In genomic region chr5:158669275-158669674, GRCh38 we compare ENCODE assay signal across 35 cellular contexts.
"Had no signal": no experiment of that assay in that cellular context is flagged by ENCODE, and none has a peak within 500 bp of the region (broad histone marks: within the 10 kb centered on the region; RNA-seq: fewer than 3 reads in every experiment).

No MANE protein-coding gene starts in this region.

- H3K36me3 Mint-ChIP-seq: activated CD4-positive, alpha-beta memory T cell treated with anti-CD3 and anti-CD28 coated beads for 36 hours; activated CD8-positive, alpha-beta memory T cell treated with anti-CD3 and anti-CD28 coated beads, Interleukin-2, amount 10 ng/mL, durations not matched to agents 7 days and 5 days; activated naive CD4-positive, alpha-beta T cell treated with anti-CD3 and anti-CD28 coated beads, Interleukin-2, amount 50 U/mL, for 24 hours; activated naive CD8-positive, alpha-beta T cell treated with anti-CD3 and anti-CD28 coated beads for 36 hours; brain had no signal

- H3K27me3 Mint-ChIP-seq: activated CD4-positive, alpha-beta T cell treated with anti-CD3 and anti-CD28 coated beads for 36 hours; activated naive CD8-positive, alpha-beta T cell treated with anti-CD3 and anti-CD28 coated beads for 36 hours; activated naive CD8-positive, alpha-beta T cell treated with anti-CD3 and anti-CD28 coated beads, Interleukin-2, amount 50 U/mL, for 24 hours had no signal

- H3K27ac Mint-ChIP-seq: activated CD4-positive, alpha-beta memory T cell treated with anti-CD3 and anti-CD28 coated beads for 36 hours; activated CD4-positive, alpha-beta T cell treated with anti-CD3 and anti-CD28 coated beads for 36 hours; activated CD4-positive, alpha-beta T cell treated with anti-CD3 and anti-CD28 coated beads, Interleukin-2, amount 10 ng/mL, durations not matched to agents 24 days and 14 days; activated CD8-positive, alpha-beta memory T cell treated with anti-CD3 and anti-CD28 coated beads, Interleukin-2, amount 10 ng/mL, durations not matched to agents 7 days and 5 days; activated CD8-positive, alpha-beta T cell treated with anti-CD3 and anti-CD28 coated beads, Interleukin-2, amount 10 ng/mL, durations not matched to agents 7 days and 5 days; activated naive CD4-positive, alpha-beta T cell treated with anti-CD3 and anti-CD28 coated beads for 36 hours; activated naive CD4-positive, alpha-beta T cell treated with anti-CD3 and anti-CD28 coated beads, Interleukin-2, amount 50 U/mL, for 24 hours; activated naive CD8-positive, alpha-beta T cell treated with anti-CD3 and anti-CD28 coated beads for 36 hours; activated naive CD8-positive, alpha-beta T cell treated with anti-CD3 and anti-CD28 coated beads, Interleukin-2, amount 50 U/mL, for 24 hours; activated T-helper 1 cell treated with anti-CD3 and anti-CD28 coated beads, Interleukin-12 subunit alpha, Interleukin-12 subunit beta, Interleukin-2, Interleukin-4 antibody, amounts not matched to agents 30 ng/mL and 10 ng/mL and 1 ng/mL, durations not matched to agents 14 hours and 24 hours and 36 hours; activated T-helper 2 cell treated with anti-CD3 and anti-CD28 coated beads, Interferon-gamma antibody, Interleukin-2, Interleukin-4, amounts not matched to agents 10 μg/mL and 5 μg/mL and 100 μg/mL, durations not matched to agents 14 hours and 24 hours and 36 hours; brain; endodermal cell had no signal

- H3K9me3 Mint-ChIP-seq: activated T-helper 2 cell treated with anti-CD3 and anti-CD28 coated beads, Interferon-gamma antibody, Interleukin-2, Interleukin-4, amounts not matched to agents 10 μg/mL and 5 μg/mL and 100 μg/mL, durations not matched to agents 14 hours and 24 hours and 36 hours had no signal

- H3K9me3 ChIP-seq: adrenal gland, colonic mucosa had no signal

- H3K27me3 ChIP-seq: adrenal gland, breast epithelium, cardiac muscle cell, colonic mucosa had no signal

- H3K4me3 ChIP-seq: adrenal gland, breast epithelium, cardiac muscle cell, colonic mucosa, dorsolateral prefrontal cortex had no signal

- H3K36me3 ChIP-seq: adrenal gland, breast epithelium, cardiac muscle cell, colonic mucosa, WERI-Rb-1 had no signal

- H3K4me1 ChIP-seq: adrenal gland, breast epithelium, colonic mucosa had no signal

- H3K4me1 Mint-ChIP-seq: activated CD4-positive, alpha-beta T cell treated with anti-CD3 and anti-CD28 coated beads for 36 hours; activated CD4-positive, alpha-beta T cell treated with anti-CD3 and anti-CD28 coated beads, Interleukin-2, amount 10 ng/mL, durations not matched to agents 24 days and 14 days; activated CD8-positive, alpha-beta memory T cell treated with anti-CD3 and anti-CD28 coated beads, Interleukin-2, amount 10 ng/mL, durations not matched to agents 7 days and 5 days; activated naive CD4-positive, alpha-beta T cell treated with anti-CD3 and anti-CD28 coated beads, Interleukin-2, amount 50 U/mL, for 24 hours; activated naive CD8-positive, alpha-beta T cell treated with anti-CD3 and anti-CD28 coated beads for 36 hours; activated naive CD8-positive, alpha-beta T cell treated with anti-CD3 and anti-CD28 coated beads, Interleukin-2, amount 50 U/mL, for 24 hours; brain had no signal

- ATAC-seq: activated CD4-positive, alpha-beta T cell treated with anti-CD3 and anti-CD28 coated beads for 36 hours; activated CD8-positive, alpha-beta memory T cell treated with anti-CD3 and anti-CD28 coated beads, Interleukin-2, amount 10 ng/mL, durations not matched to agents 7 days and 5 days; activated CD8-positive, alpha-beta T cell treated with anti-CD3 and anti-CD28 coated beads, Interleukin-2, amount 10 ng/mL, durations not matched to agents 7 days and 5 days; activated naive CD8-positive, alpha-beta T cell treated with anti-CD3 and anti-CD28 coated beads, Interleukin-2, amount 50 U/mL, for 24 hours; esophagus mucosa had no signal

- H3K27ac ChIP-seq: adrenal gland, breast epithelium, cardiac muscle cell, colonic mucosa, WERI-Rb-1 had no signal

- H3K4me3 Mint-ChIP-seq: activated CD4-positive, alpha-beta memory T cell treated with anti-CD3 and anti-CD28 coated beads for 36 hours; activated CD4-positive, alpha-beta T cell treated with anti-CD3 and anti-CD28 coated beads for 36 hours; activated CD4-positive, alpha-beta T cell treated with anti-CD3 and anti-CD28 coated beads, Interleukin-2, amount 10 ng/mL, durations not matched to agents 24 days and 14 days; activated CD8-positive, alpha-beta memory T cell treated with anti-CD3 and anti-CD28 coated beads, Interleukin-2, amount 10 ng/mL, durations not matched to agents 7 days and 5 days; activated CD8-positive, alpha-beta T cell treated with anti-CD3 and anti-CD28 coated beads, Interleukin-2, amount 10 ng/mL, durations not matched to agents 7 days and 5 days; activated naive CD4-positive, alpha-beta T cell treated with anti-CD3 and anti-CD28 coated beads for 36 hours; activated naive CD4-positive, alpha-beta T cell treated with anti-CD3 and anti-CD28 coated beads, Interleukin-2, amount 50 U/mL, for 24 hours; activated naive CD8-positive, alpha-beta T cell treated with anti-CD3 and anti-CD28 coated beads for 36 hours; activated naive CD8-positive, alpha-beta T cell treated with anti-CD3 and anti-CD28 coated beads, Interleukin-2, amount 50 U/mL, for 24 hours; activated T-helper 1 cell treated with anti-CD3 and anti-CD28 coated beads, Interleukin-12 subunit alpha, Interleukin-12 subunit beta, Interleukin-2, Interleukin-4 antibody, amounts not matched to agents 30 ng/mL and 10 ng/mL and 1 ng/mL, durations not matched to agents 14 hours and 24 hours and 36 hours; brain; endodermal cell had no signal

- DNase-seq: activated CD4-positive, alpha-beta memory T cell treated with anti-CD3 and anti-CD28 coated beads for 36 hours; activated CD4-positive, alpha-beta T cell treated with anti-CD3 and anti-CD28 coated beads for 36 hours; activated CD4-positive, CD25-positive, alpha-beta regulatory T cell; activated CD4-positive, CD25-positive, alpha-beta regulatory T cell treated with anti-CD3 and anti-CD28 coated beads, Interleukin-2, amount 50 U/mL, for 72 hours; activated CD8-positive, alpha-beta memory T cell treated with anti-CD3 and anti-CD28 coated beads, Interleukin-2, amount 10 ng/mL, durations not matched to agents 7 days and 5 days; activated CD8-positive, alpha-beta memory T cell treated with anti-CD3 and anti-CD28 coated beads, Interleukin-2, amount 50 U/mL, for 4 hours; activated CD8-positive, alpha-beta T cell treated with anti-CD3 and anti-CD28 coated beads, Interleukin-2, amount 10 ng/mL, durations not matched to agents 7 days and 5 days; activated effector memory CD4-positive, alpha-beta T cell treated with anti-CD3 and anti-CD28 coated beads, Interleukin-2, amount 50 U/mL, for 16 hours; activated naive CD4-positive, alpha-beta T cell treated with anti-CD3 and anti-CD28 coated beads for 36 hours; activated naive CD8-positive, alpha-beta T cell treated with anti-CD3 and anti-CD28 coated beads for 36 hours; activated naive CD8-positive, alpha-beta T cell treated with anti-CD3 and anti-CD28 coated beads, Interleukin-2, amount 50 U/mL, for 24 hours; activated T-cell treated with anti-CD3 and anti-CD28 coated beads, Interleukin-2, amount 50 U/mL, for 1 hour; activated T-cell treated with anti-CD3 and anti-CD28 coated beads, Interleukin-2, amount 50 U/mL, for 48 hours; adrenal gland; amygdala; aorta; central memory CD4-positive, alpha-beta T cell; cerebellar nuclear complex; colonic mucosa; dorsolateral prefrontal cortex; effector memory CD4-positive, alpha-beta T cell; endodermal cell; foreskin fibroblast; head of caudate nucleus; hippocampal formation; T1000; WERI-Rb-1 had no signal
